ENCODE assay signal across 1 cellular context in the genomic region with DNA sequence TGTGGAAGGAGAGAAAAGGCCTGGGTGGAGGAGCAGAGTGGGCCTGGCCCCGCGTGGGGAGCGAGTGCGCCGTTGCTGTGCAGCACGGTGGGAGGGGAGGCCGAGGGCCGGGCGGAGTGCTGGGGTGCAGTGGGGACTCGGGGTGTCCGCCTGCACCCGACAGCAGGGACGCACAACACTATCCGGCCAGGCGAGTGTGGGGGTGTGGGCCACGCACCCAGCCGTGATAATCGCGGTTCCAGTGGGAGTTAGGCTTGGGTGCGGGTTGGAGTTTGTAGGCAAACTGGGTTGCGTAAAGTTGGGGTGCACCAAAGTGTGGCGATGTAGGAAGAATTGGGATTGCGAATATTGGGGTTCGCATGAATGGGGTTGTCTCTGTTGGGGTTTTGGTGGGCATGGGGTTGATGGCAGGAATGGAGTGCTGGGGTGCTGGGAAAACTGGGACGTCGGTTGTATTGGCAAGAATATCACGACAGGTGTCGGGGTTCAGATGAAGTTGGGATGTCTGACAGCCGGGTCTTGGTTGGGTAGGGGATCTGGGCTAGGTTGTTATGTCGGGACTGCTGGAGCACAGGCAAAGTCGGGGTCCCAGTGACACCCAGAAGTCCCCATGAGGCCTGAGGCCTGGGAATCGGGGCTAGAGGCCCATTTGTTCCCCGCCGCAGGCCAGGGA.
TF ChIP-seq lines count a peak whose summit lies in the region.

No MANE protein-coding gene starts in this region.

TF ChIP-seq in HepG2, 621 proteins besides CTCF, POLR2A, EP300 and RAD21 (continues in another document):
- TF ChIP-seq RBAK (CRISPR knock-in tag; IDR thresholded peaks at IDR 0.05) (no peak), PBX2 (CRISPR knock-in tag; IDR thresholded peaks at IDR 0.05) (no peak), HMGXB4 (CRISPR knock-in tag; IDR thresholded peaks at IDR 0.05; ENCODE audit: borderline replicate concordance in 1 of 2, low read depth in 1 of 2) (no peak), ZNF501 (CRISPR knock-in tag; IDR thresholded peaks at IDR 0.05) (no peak), ZBTB10 (CRISPR knock-in tag; IDR thresholded peaks at IDR 0.05; ENCODE audit: borderline replicate concordance) (peak; percentile 31; the same call in 1 of the 2 replicates), SPEN (CRISPR knock-in tag; IDR thresholded peaks at IDR 0.05; ENCODE audit: low read depth) (peak; percentile 65; the same call in 1 of the 2 replicates), KAT2B (IDR thresholded peaks at IDR 0.05; ENCODE audit: borderline replicate concordance, low read depth, low read length) (no peak), ZNF639 (CRISPR knock-in tag; conservative IDR thresholded peaks at IDR 0.05) (no peak), TEAD3 (CRISPR knock-in tag; optimal IDR thresholded peaks at IDR 0.05; ENCODE audit: borderline replicate concordance) (peak; percentile 4), ZSCAN25 (CRISPR knock-in tag; IDR thresholded peaks at IDR 0.05) (no peak), ZFX (CRISPR knock-in tag; IDR thresholded peaks at IDR 0.05; ENCODE audit: low read depth) (peak; percentile 50; the same call in 1 of the 2 replicates), SOX13 (IDR thresholded peaks at IDR 0.05) (no peak), SOX13 (CRISPR knock-in tag; conservative IDR thresholded peaks at IDR 0.05 in 1 of 2, IDR thresholded peaks at IDR 0.05 in 1 of 2) (no peak), JUNB (CRISPR knock-in tag; IDR thresholded peaks at IDR 0.05; ENCODE audit: borderline replicate concordance) (no peak), MYC (CRISPR knock-in tag; IDR thresholded peaks at IDR 0.05; ENCODE audit: borderline replicate concordance) (0 out of 2 replicates have a peak, but pooled peaks have one; percentile 27), NONO (IDR thresholded peaks at IDR 0.05) (no peak), NONO (CRISPR knock-in tag; conservative IDR thresholded peaks at IDR 0.05) (no peak), ZBTB33 (CRISPR knock-in tag; IDR thresholded peaks at IDR 0.05) (0 out of 2 replicates have a peak, but pooled peaks have one; percentile 14), ZBTB7B (CRISPR knock-in tag; IDR thresholded peaks at IDR 0.05) (peak; percentile 25; the same call in 1 of the 2 replicates), ASH2L (IDR thresholded peaks at IDR 0.05; ENCODE audit: insufficient read length, low read depth, low read length) (no peak), ISX (CRISPR knock-in tag; conservative IDR thresholded peaks at IDR 0.05) (0 out of 2 replicates have a peak, but pooled peaks have one; percentile 41)
- TF ChIP-seq, protein P1, sequence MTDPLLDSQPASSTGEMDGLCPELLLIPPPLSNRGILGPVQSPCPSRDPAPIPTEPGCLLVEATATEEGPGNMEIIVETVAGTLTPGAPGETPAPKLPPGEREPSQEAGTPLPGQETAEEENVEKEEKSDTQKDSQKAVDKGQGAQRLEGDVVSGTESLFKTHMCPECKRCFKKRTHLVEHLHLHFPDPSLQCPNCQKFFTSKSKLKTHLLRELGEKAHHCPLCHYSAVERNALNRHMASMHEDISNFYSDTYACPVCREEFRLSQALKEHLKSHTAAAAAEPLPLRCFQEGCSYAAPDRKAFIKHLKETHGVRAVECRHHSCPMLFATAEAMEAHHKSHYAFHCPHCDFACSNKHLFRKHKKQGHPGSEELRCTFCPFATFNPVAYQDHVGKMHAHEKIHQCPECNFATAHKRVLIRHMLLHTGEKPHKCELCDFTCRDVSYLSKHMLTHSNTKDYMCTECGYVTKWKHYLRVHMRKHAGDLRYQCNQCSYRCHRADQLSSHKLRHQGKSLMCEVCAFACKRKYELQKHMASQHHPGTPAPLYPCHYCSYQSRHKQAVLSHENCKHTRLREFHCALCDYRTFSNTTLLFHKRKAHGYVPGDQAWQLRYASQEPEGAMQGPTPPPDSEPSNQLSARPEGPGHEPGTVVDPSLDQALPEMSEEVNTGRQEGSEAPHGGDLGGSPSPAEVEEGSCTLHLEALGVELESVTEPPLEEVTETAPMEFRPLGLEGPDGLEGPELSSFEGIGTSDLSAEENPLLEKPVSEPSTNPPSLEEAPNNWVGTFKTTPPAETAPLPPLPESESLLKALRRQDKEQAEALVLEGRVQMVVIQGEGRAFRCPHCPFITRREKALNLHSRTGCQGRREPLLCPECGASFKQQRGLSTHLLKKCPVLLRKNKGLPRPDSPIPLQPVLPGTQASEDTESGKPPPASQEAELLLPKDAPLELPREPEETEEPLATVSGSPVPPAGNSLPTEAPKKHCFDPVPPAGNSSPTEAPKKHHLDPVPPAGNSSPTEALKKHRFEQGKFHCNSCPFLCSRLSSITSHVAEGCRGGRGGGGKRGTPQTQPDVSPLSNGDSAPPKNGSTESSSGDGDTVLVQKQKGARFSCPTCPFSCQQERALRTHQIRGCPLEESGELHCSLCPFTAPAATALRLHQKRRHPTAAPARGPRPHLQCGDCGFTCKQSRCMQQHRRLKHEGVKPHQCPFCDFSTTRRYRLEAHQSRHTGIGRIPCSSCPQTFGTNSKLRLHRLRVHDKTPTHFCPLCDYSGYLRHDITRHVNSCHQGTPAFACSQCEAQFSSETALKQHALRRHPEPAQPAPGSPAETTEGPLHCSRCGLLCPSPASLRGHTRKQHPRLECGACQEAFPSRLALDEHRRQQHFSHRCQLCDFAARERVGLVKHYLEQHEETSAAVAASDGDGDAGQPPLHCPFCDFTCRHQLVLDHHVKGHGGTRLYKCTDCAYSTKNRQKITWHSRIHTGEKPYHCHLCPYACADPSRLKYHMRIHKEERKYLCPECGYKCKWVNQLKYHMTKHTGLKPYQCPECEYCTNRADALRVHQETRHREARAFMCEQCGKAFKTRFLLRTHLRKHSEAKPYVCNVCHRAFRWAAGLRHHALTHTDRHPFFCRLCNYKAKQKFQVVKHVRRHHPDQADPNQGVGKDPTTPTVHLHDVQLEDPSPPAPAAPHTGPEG (CRISPR knock-in tag; IDR thresholded peaks at IDR 0.05) = peak; percentile 52; the same call in 1 of the 2 replicates
- TF ChIP-seq, protein P2, sequence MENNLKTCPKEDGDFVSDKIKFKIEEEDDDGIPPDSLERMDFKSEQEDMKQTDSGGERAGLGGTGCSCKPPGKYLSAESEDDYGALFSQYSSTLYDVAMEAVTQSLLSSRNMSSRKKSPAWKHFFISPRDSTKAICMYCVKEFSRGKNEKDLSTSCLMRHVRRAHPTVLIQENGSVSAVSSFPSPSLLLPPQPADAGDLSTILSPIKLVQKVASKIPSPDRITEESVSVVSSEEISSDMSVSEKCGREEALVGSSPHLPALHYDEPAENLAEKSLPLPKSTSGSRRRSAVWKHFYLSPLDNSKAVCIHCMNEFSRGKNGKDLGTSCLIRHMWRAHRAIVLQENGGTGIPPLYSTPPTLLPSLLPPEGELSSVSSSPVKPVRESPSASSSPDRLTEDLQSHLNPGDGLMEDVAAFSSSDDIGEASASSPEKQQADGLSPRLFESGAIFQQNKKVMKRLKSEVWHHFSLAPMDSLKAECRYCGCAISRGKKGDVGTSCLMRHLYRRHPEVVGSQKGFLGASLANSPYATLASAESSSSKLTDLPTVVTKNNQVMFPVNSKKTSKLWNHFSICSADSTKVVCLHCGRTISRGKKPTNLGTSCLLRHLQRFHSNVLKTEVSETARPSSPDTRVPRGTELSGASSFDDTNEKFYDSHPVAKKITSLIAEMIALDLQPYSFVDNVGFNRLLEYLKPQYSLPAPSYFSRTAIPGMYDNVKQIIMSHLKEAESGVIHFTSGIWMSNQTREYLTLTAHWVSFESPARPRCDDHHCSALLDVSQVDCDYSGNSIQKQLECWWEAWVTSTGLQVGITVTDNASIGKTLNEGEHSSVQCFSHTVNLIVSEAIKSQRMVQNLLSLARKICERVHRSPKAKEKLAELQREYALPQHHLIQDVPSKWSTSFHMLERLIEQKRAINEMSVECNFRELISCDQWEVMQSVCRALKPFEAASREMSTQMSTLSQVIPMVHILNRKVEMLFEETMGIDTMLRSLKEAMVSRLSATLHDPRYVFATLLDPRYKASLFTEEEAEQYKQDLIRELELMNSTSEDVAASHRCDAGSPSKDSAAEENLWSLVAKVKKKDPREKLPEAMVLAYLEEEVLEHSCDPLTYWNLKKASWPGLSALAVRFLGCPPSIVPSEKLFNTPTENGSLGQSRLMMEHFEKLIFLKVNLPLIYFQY (CRISPR knock-in tag; IDR thresholded peaks at IDR 0.05; ENCODE audit: borderline replicate concordance) = no peak
- TF ChIP-seq, protein P3, sequence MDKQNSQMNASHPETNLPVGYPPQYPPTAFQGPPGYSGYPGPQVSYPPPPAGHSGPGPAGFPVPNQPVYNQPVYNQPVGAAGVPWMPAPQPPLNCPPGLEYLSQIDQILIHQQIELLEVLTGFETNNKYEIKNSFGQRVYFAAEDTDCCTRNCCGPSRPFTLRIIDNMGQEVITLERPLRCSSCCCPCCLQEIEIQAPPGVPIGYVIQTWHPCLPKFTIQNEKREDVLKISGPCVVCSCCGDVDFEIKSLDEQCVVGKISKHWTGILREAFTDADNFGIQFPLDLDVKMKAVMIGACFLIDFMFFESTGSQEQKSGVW (CRISPR knock-in tag; IDR thresholded peaks at IDR 0.05; ENCODE audit: borderline replicate concordance) = no peak
- TF ChIP-seq, protein P4, sequence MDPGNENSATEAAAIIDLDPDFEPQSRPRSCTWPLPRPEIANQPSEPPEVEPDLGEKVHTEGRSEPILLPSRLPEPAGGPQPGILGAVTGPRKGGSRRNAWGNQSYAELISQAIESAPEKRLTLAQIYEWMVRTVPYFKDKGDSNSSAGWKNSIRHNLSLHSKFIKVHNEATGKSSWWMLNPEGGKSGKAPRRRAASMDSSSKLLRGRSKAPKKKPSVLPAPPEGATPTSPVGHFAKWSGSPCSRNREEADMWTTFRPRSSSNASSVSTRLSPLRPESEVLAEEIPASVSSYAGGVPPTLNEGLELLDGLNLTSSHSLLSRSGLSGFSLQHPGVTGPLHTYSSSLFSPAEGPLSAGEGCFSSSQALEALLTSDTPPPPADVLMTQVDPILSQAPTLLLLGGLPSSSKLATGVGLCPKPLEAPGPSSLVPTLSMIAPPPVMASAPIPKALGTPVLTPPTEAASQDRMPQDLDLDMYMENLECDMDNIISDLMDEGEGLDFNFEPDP (CRISPR knock-in tag; conservative IDR thresholded peaks at IDR 0.05) = no peak
